9 cellular contexts compared by ENCODE assay signal in the genomic region with DNA sequence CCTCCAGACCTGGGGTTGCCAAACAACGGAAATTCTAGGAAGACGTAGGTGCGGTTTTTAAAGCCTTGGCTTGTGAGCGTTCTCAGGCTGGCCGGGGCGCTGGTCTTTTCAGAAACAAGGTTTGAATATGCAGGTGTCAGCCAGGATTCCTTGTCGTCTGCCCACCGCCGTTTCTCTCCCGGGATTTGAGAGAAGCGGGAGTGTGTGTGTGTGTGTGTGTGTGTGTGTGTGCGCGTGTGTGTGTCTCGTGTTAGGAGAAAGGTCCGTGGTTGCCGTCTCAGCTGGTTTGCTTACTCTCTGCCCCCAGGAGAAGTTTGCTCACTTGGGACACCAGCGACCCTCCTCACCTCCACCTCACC. TPM values are rescaled to one million over a fixed set of nuclear protein-coding genes. Genes with fewer than 3 reads are reported as not detected.
DNase-seq lines count a peak whose midpoint lies in the region; ATAC-seq and TF ChIP-seq lines count a peak whose summit lies in the region.
"Had no signal": no experiment of that assay in that cellular context is flagged by ENCODE, and none has a peak within 500 bp of the region (broad histone marks: within the 10 kb centered on the region; RNA-seq: fewer than 3 reads in every experiment).

No MANE protein-coding gene starts in this region.

- H3K4me3 Mint-ChIP-seq in endodermal cell = peak overlapping the region; percentile 62

- peaks cover 13% of the 10 kb centered on the region for H3K4me1 ChIP-seq in endodermal cell (ENCODE audit: control insufficient read depth, insufficient read depth, low read length)
- peaks cover 6% of the 10 kb centered on the region for H3K4me1 ChIP-seq in rectal smooth muscle tissue (ENCODE audit: control insufficient read depth, insufficient read depth, low read length)

- H3K4me1 Mint-ChIP-seq in endodermal cell = peaks cover 60% of the 10 kb centered on the region

- H3K36me3 Mint-ChIP-seq in endodermal cell (ENCODE audit: low read depth) = no peaks in the 10 kb centered on the region

- H3K4me3 ChIP-seq in endodermal cell (ENCODE audit: low read length) (peak overlapping the region; percentile 90), rectal smooth muscle tissue (ENCODE audit: low read length) (peak overlapping the region; percentile 78)

- H3K9me3 Mint-ChIP-seq in endodermal cell = no peaks in the 10 kb centered on the region

- H3K27ac Mint-ChIP-seq in endodermal cell = no peak overlapping the region

- ATAC-seq in GM21515 (IDR thresholded peaks at IDR 0.05; ENCODE audit: unreplicated experiment) (no peak), HG02759 (IDR thresholded peaks at IDR 0.05; ENCODE audit: unreplicated experiment) (no peak)

- no peaks in the 10 kb centered on the region for H3K9me3 ChIP-seq in endodermal cell (ENCODE audit: control insufficient read depth, low read length)

- no peak overlapping the region for H3K9ac ChIP-seq in endodermal cell (ENCODE audit: extremely low read depth, low read length, poor library complexity, severe bottlenecking)
- no peak overlapping the region for H3K9ac ChIP-seq in rectal smooth muscle tissue (ENCODE audit: low read length)

- peaks cover 90% of the 10 kb centered on the region for H3K27me3 ChIP-seq in endodermal cell (ENCODE audit: control insufficient read depth, insufficient read depth, low read length, poor library complexity, severe bottlenecking)
- peaks cover 72% of the 10 kb centered on the region for H3K27me3 ChIP-seq in rectal smooth muscle tissue (ENCODE audit: control insufficient read depth, insufficient read depth, low read length)

- no peak overlapping the region for H3K27ac ChIP-seq in endodermal cell (ENCODE audit: low read depth, low read length)
- H3K27ac ChIP-seq in rectal smooth muscle tissue (ENCODE audit: low read depth, low read length) = no peak overlapping the region

- H3K36me3 ChIP-seq in endodermal cell (ENCODE audit: control insufficient read depth, insufficient read depth, low read length) (no peaks in the 10 kb centered on the region), rectal smooth muscle tissue (ENCODE audit: control insufficient read depth, insufficient read depth, low read length) (no peaks in the 10 kb centered on the region)

- TF ChIP-seq CTCF in endodermal cell (conservative IDR thresholded peaks at IDR 0.05) = no peak

- peaks cover 97% of the 10 kb centered on the region for H3K27me3 Mint-ChIP-seq in endodermal cell (ENCODE audit: insufficient read depth)

- 0 to 3% methylated on average over 5 to 14 of the region's 17 CpGs for WGBS in endodermal cell (ENCODE audit: insufficient coverage in 1 of 2, insufficient read length in 1 of 2), 2 experiments

- peak; percentile 54 to 68 for DNase-seq in NCI-H524 (lab: John Stamatoyannopoulos, UW)
- no peak for DNase-seq in NCI-H524 treated with DMSO at 0.1 percent for 48 hours (lab: John Stamatoyannopoulos, UW)
- DNase-seq in NCI-H2107 (lab: John Stamatoyannopoulos, UW) = peak; percentile 29
- peak; percentile 78 for DNase-seq in endodermal cell
- DNase-seq in amniotic stem cell (lab: John Stamatoyannopoulos, UW) = no peak
- DNase-seq: C1 segment of cervical spinal cord had no signal

RNA-seq across cellular contexts. Expression of a gene that starts 1.0 kb away (rescaled TPM):
- 1 to 10 TPM; 1.9 to 3.6 TPM for total RNA-seq in endodermal cell
- 3.3 TPM for polyA plus RNA-seq in endodermal cell (2013, experiment 1 of 2)
- polyA plus RNA-seq in endodermal cell (2013, experiment 2 of 2) = 3.4 TPM

Comparison
In these comparisons a context has a peak if more than half of its experiments do, and no peak if none do; other contexts are left out.
1. DNase-seq: peak in NCI-H524 (2 of 2), NCI-H2107 (single experiment) and endodermal cell (single experiment); none in NCI-H524 treated with DMSO at 0.1 percent for 48 hours (single experiment) and amniotic stem cell (single experiment).